8 cellular contexts compared by ENCODE assay signal in genomic region chr17:32445976-32446375, GRCh38. TPM values are rescaled to one million over a fixed set of nuclear protein-coding genes. Genes with fewer than 3 reads are reported as not detected.
A peak's percentile ranks its signal among the peaks of the same experiment; 100 is the strongest.
DNase-seq lines count a peak whose midpoint lies in the region; ATAC-seq and TF ChIP-seq lines count a peak whose summit lies in the region.

No MANE protein-coding gene starts in this region.

- peaks cover 13% of the 10 kb centered on the region for H3K27me3 Mint-ChIP-seq in activated CD4-positive, alpha-beta T cell treated with anti-CD3 and anti-CD28 coated beads, Interleukin-2, amount 10 ng/mL, durations not matched to agents 24 days and 14 days
- H3K27me3 Mint-ChIP-seq in T-cell, result no peaks in the 10 kb centered on the region

- H3K27me3 ChIP-seq in fibroblast of lung (ENCODE audit: control insufficient read depth, insufficient read depth, low read length) (no peaks in the 10 kb centered on the region), smooth muscle cell (ENCODE audit: low read depth) (no peaks in the 10 kb centered on the region)

- H4K20me1 ChIP-seq in fibroblast of lung (ENCODE audit: control insufficient read depth, extremely low read depth, insufficient read depth, low read length) (peaks cover 2% of the 10 kb centered on the region), smooth muscle cell (ENCODE audit: low read depth) (peaks cover 57% of the 10 kb centered on the region)

- H3K4me1 Mint-ChIP-seq in activated CD4-positive, alpha-beta T cell treated with anti-CD3 and anti-CD28 coated beads, Interleukin-2, amount 10 ng/mL, durations not matched to agents 24 days and 14 days, result peaks cover 33% of the 10 kb centered on the region
- peaks cover 37 to 50% (median 47%) of the 10 kb centered on the region in 3 donors for H3K4me1 Mint-ChIP-seq in T-cell

- H3K9me3 Mint-ChIP-seq in activated CD4-positive, alpha-beta T cell treated with anti-CD3 and anti-CD28 coated beads, Interleukin-2, amount 10 ng/mL, durations not matched to agents 24 days and 14 days, result no peaks in the 10 kb centered on the region
- H3K9me3 Mint-ChIP-seq in T-cell, result no peaks in the 10 kb centered on the region

- H3F3A ChIP-seq in smooth muscle cell (ENCODE audit: low read depth), result no peaks in the 10 kb centered on the region

- 52% methylated on average over 2 of the region's 2 CpGs for WGBS in smooth muscle cell (ENCODE audit: low lambda C conversion rate)

- H3K9ac ChIP-seq in fibroblast of lung (ENCODE audit: insufficient read depth, low read length), result no peak overlapping the region
- H3K9ac ChIP-seq in smooth muscle cell (ENCODE audit: low read depth), result peak overlapping the region; percentile 98

- no peak overlapping the region for H3K27ac Mint-ChIP-seq in activated CD4-positive, alpha-beta T cell treated with anti-CD3 and anti-CD28 coated beads, Interleukin-2, amount 10 ng/mL, durations not matched to agents 24 days and 14 days
- peak overlapping the region in 1 of 2 donors; percentile 75 for H3K27ac Mint-ChIP-seq in T-cell

- peaks cover 46% of the 10 kb centered on the region for H3K36me3 Mint-ChIP-seq in activated CD4-positive, alpha-beta T cell treated with anti-CD3 and anti-CD28 coated beads, Interleukin-2, amount 10 ng/mL, durations not matched to agents 24 days and 14 days (ENCODE audit: low read depth)
- peaks cover 27% of the 10 kb centered on the region for H3K36me3 Mint-ChIP-seq in T-cell

- H3K27ac ChIP-seq in fibroblast of lung (ENCODE audit: insufficient read depth, low read length), result no peak overlapping the region
- peak overlapping the region; percentile 99 for H3K27ac ChIP-seq in smooth muscle cell (ENCODE audit: low read depth)

- H3K79me2 ChIP-seq in fibroblast of lung (ENCODE audit: control insufficient read depth, insufficient read depth, low read length) (peaks cover 52% of the 10 kb centered on the region), smooth muscle cell (ENCODE audit: low read depth) (peaks cover 60% of the 10 kb centered on the region)

- H3K9me3 ChIP-seq in fibroblast of lung (ENCODE audit: control insufficient read depth, insufficient read depth, low read depth, low read length), result no peaks in the 10 kb centered on the region
- H3K9me3 ChIP-seq in smooth muscle cell (replicated peaks; ENCODE audit: low read depth), result no peaks in the 10 kb centered on the region

- intact Hi-C loops in activated CD4-positive, alpha-beta T cell treated with anti-CD3 and anti-CD28 coated beads, Interleukin-2, amount 10 ng/mL, durations not matched to agents 24 days and 14 days (cut with micrococcal nuclease), result loop anchor here (2.0 to 10.0 kb wide), 2 partner anchors 41 to 541 kb away; partner anchors contain the start of genes CDK5R1 and UTP6
- intact Hi-C loops in sciatic nerve (cut with DNase I), result no loop called here

- TF ChIP-seq CTCF in fibroblast of lung (conservative IDR thresholded peaks at IDR 0.05 in 1 of 2, IDR thresholded peaks at IDR 0.05 in 1 of 2; ENCODE audit: low read depth in 1 of 2, low read length in 2 of 2) (no peak), smooth muscle cell (IDR thresholded peaks at IDR 0.05; ENCODE audit: borderline replicate concordance, insufficient read depth, poor library complexity, severe bottlenecking) (no peak)

- H3K36me3 ChIP-seq in fibroblast of lung (ENCODE audit: control insufficient read depth, insufficient read depth, low read length), result peaks cover 4% of the 10 kb centered on the region
- H3K36me3 ChIP-seq in smooth muscle cell (ENCODE audit: low read depth), result no peaks in the 10 kb centered on the region

- no peak for DNase-seq in activated CD4-positive, alpha-beta T cell treated with anti-CD3 and anti-CD28 coated beads, Interleukin-2, amount 10 ng/mL, durations not matched to agents 24 days and 14 days
- no peak for DNase-seq in activated CD4-positive, alpha-beta T cell treated with anti-CD3 and anti-CD28 coated beads for 1 hour
- DNase-seq in T-cell, result no peak
- peak; percentile 21 to 62 for DNase-seq in fibroblast of lung (ENCODE audit: low read depth in 2 of 2)
- no peak for DNase-seq in smooth muscle cell (lab: John Stamatoyannopoulos, UW; ENCODE audit: unreplicated experiment)
- DNase-seq in HCEC 1CT, result no peak
- no peak for DNase-seq in sciatic nerve (ENCODE audit: low spot score)
- no peak for DNase-seq in inferior parietal cortex (ENCODE audit: extremely low spot score)

- peak overlapping the region; percentile 88 for H3K4me3 Mint-ChIP-seq in activated CD4-positive, alpha-beta T cell treated with anti-CD3 and anti-CD28 coated beads, Interleukin-2, amount 10 ng/mL, durations not matched to agents 24 days and 14 days
- H3K4me3 Mint-ChIP-seq in T-cell, result peak overlapping the region; percentile 87 to 93 (median 90)

- CTCF ChIA-PET in T-cell (lab: Charles Lee), result interaction anchor here in 1 of 2 donors (6.5 kb wide), 1 partner anchor 17 kb away, joined by 63 read pairs; no protein-coding TSS in a partner anchor

- ATAC-seq in T-cell (replicated peaks in 1 of 4) (no peak), sciatic nerve (no peak)

- H2AFZ ChIP-seq in fibroblast of lung (ENCODE audit: low read length) (no peak overlapping the region), smooth muscle cell (ENCODE audit: low read depth) (no peak overlapping the region)

- H3K4me1 ChIP-seq in fibroblast of lung (ENCODE audit: control insufficient read depth, extremely low read depth, insufficient read depth, low read length) (no peaks in the 10 kb centered on the region), smooth muscle cell (ENCODE audit: low read depth) (peaks cover 12% of the 10 kb centered on the region)

- peak overlapping the region; percentile 88 for H3K4me2 ChIP-seq in fibroblast of lung (ENCODE audit: extremely low read depth, insufficient read depth, low read length)
- H3K4me2 ChIP-seq in smooth muscle cell, result peak overlapping the region; percentile 88

- POLR2A ChIA-PET in T-cell (lab: Charles Lee), result no interaction called here

- H3K4me3 ChIP-seq in fibroblast of lung (replicated peaks in 1 of 4; ENCODE audit: control extremely low read depth in 1 of 4, insufficient read depth in 1 of 4, low read depth in 3 of 4, low read length in 4 of 4) (peak overlapping the region in 3 of 4 experiments; percentile 78 to 95 (median 91)), smooth muscle cell (peak overlapping the region; percentile 77)

RNA-seq across cellular contexts. Expression of gene PSMD11, which starts 1.7 kb away (rescaled TPM):
- total RNA-seq in activated CD4-positive, alpha-beta T cell treated with anti-CD3 and anti-CD28 coated beads, Interleukin-2, amount 10 ng/mL, durations not matched to agents 24 days and 14 days, result 217 and 222 TPM in 2 replicates
- total RNA-seq in T-cell, result 10 to 100 TPM; 56.3 to 72.8 (median 62.9) TPM
- 60.4 and 74.1 TPM in 2 replicates for total RNA-seq in fibroblast of lung
- 77.9 and 101 TPM in 2 replicates for polyA plus RNA-seq in fibroblast of lung
- polyA plus RNA-seq in fibroblast of lung (2012), result 89.4 and 111 TPM in 2 replicates
- 46.6 and 122 TPM in 2 replicates for polyA minus RNA-seq in fibroblast of lung (ENCODE audit: low replicate concordance)
- total RNA-seq in smooth muscle cell, result 46.9 and 70.0 TPM in 2 replicates
- 150 and 184 TPM in 2 replicates for polyA plus RNA-seq in smooth muscle cell
- total RNA-seq in sciatic nerve, result 58.8 TPM

RNA-seq across cellular contexts. Expression of gene CDK5R1, which starts 40.8 kb away (rescaled TPM):
- total RNA-seq in activated CD4-positive, alpha-beta T cell treated with anti-CD3 and anti-CD28 coated beads, Interleukin-2, amount 10 ng/mL, durations not matched to agents 24 days and 14 days, result 7.2 and 8.2 TPM in 2 replicates
- total RNA-seq in T-cell (10 to 100 TPM in 3 of 5 donors, 1 to 10 TPM in 2; 8.1 to 23.8 (median 14.7) TPM), fibroblast of lung (0.33 and 0.51 TPM in 2 replicates), smooth muscle cell (2.0 and 3.1 TPM in 2 replicates), sciatic nerve (1.3 TPM)
- polyA plus RNA-seq in fibroblast of lung (0.46 and 0.56 TPM in 2 replicates), smooth muscle cell (2.3 and 3.1 TPM in 2 replicates)
- polyA plus RNA-seq in fibroblast of lung (2012), result 0.51 and 0.60 TPM in 2 replicates
- 0.30 TPM in 1 of 2 replicates, not detected in the other for polyA minus RNA-seq in fibroblast of lung (ENCODE audit: low replicate concordance)

Comparison
In these comparisons a context has a peak if more than half of its experiments do, and no peak if none do; other contexts are left out.
1. DNase-seq: peak in fibroblast of lung (2 of 2); none in activated CD4-positive, alpha-beta T cell treated with anti-CD3 and anti-CD28 coated beads, Interleukin-2, amount 10 ng/mL, durations not matched to agents 24 days and 14 days (single experiment), activated CD4-positive, alpha-beta T cell treated with anti-CD3 and anti-CD28 coated beads for 1 hour (single experiment), T-cell (0 of 34), smooth muscle cell (single experiment), HCEC 1CT (single experiment), sciatic nerve (single experiment) and inferior parietal cortex (single experiment).